In genomic region chr10:74208997-74209396, GRCh38 we compare ENCODE assay signal across 24 cellular contexts.
"Had no signal": no experiment of that assay in that cellular context is flagged by ENCODE, and none has a peak within 500 bp of the region (broad histone marks: within the 10 kb centered on the region; RNA-seq: fewer than 3 reads in every experiment).

No MANE protein-coding gene starts in this region.

- H3K27ac Mint-ChIP-seq: activated naive CD4-positive, alpha-beta T cell treated with anti-CD3 and anti-CD28 coated beads, Interleukin-2, amount 10 ng/mL, durations not matched to agents 7 days and 5 days; activated naive CD8-positive, alpha-beta T cell treated with anti-CD3 and anti-CD28 coated beads, Interleukin-2, amount 10 ng/mL, durations not matched to agents 7 days and 5 days; activated T-helper 1 cell treated with anti-CD3 and anti-CD28 coated beads, Interleukin-12 subunit alpha, Interleukin-12 subunit beta, Interleukin-2, Interleukin-4 antibody, amounts not matched to agents 30 ng/mL and 10 ng/mL and 1 ng/mL, durations not matched to agents 14 hours and 24 hours and 36 hours had no signal

- H3K4me1 Mint-ChIP-seq: activated naive CD4-positive, alpha-beta T cell treated with anti-CD3 and anti-CD28 coated beads, Interleukin-2, amount 10 ng/mL, durations not matched to agents 7 days and 5 days had no signal

- H3K4me3 ChIP-seq: ascending aorta, left ventricle myocardium inferior, lung, mucosa of descending colon, pancreas, prostate gland, smooth muscle cell, suprapubic skin, tibial artery had no signal

- H3K36me3 ChIP-seq: ascending aorta, left ventricle myocardium inferior, pancreas, prostate gland, suprapubic skin had no signal

- FAIRE-seq: endothelial cell of umbilical vein, islet of Langerhans, pancreas had no signal

- H3K9me3 ChIP-seq: ascending aorta, left ventricle myocardium inferior, mucosa of descending colon, pancreas, prostate gland, suprapubic skin, tibial artery had no signal

- H3K4me2 ChIP-seq: smooth muscle cell had no signal

- H3K9me3 Mint-ChIP-seq: activated naive CD4-positive, alpha-beta T cell treated with anti-CD3 and anti-CD28 coated beads, Interleukin-2, amount 10 ng/mL, durations not matched to agents 7 days and 5 days; activated naive CD8-positive, alpha-beta T cell treated with anti-CD3 and anti-CD28 coated beads, Interleukin-2, amount 10 ng/mL, durations not matched to agents 7 days and 5 days; activated T-helper 1 cell treated with anti-CD3 and anti-CD28 coated beads, Interleukin-12 subunit alpha, Interleukin-12 subunit beta, Interleukin-2, Interleukin-4 antibody, amounts not matched to agents 30 ng/mL and 10 ng/mL and 1 ng/mL, durations not matched to agents 14 hours and 24 hours and 36 hours; naive B cell had no signal

- ATAC-seq: mucosa of descending colon, pancreas had no signal

- H3K27ac ChIP-seq: ascending aorta, left ventricle myocardium inferior, pancreas, prostate gland, tibial artery had no signal

- H3K27me3 ChIP-seq: ascending aorta, pancreas, suprapubic skin, tibial artery had no signal

- H3K4me1 ChIP-seq: ascending aorta, prostate gland had no signal

- H3K27me3 Mint-ChIP-seq: activated naive CD4-positive, alpha-beta T cell treated with anti-CD3 and anti-CD28 coated beads, Interleukin-2, amount 10 ng/mL, durations not matched to agents 7 days and 5 days; activated naive CD8-positive, alpha-beta T cell treated with anti-CD3 and anti-CD28 coated beads, Interleukin-2, amount 10 ng/mL, durations not matched to agents 7 days and 5 days; brain; naive B cell had no signal

- DNase-seq: activated CD4-positive, alpha-beta T cell treated with anti-CD3 and anti-CD28 coated beads for 4 hours; activated CD4-positive, alpha-beta T cell treated with anti-CD3 and anti-CD28 coated beads, Interleukin-2, amount 50 U/mL, for 4 hours; activated gamma-delta T cell; activated naive CD4-positive, alpha-beta T cell treated with anti-CD3 and anti-CD28 coated beads, Interleukin-2, amount 10 ng/mL, durations not matched to agents 7 days and 5 days; activated naive CD8-positive, alpha-beta T cell treated with anti-CD3 and anti-CD28 coated beads, Interleukin-2, amount 10 ng/mL, durations not matched to agents 7 days and 5 days; foreskin melanocyte; left ventricle myocardium inferior; mucosa of descending colon; naive B cell; nephron progenitor cell; pancreas; stimulated activated CD4-positive, alpha-beta T cell treated with anti-CD3 and anti-CD28 coated beads, Interleukin-15, amount 100 ng/mL, for 24 hours; stimulated activated CD4-positive, alpha-beta T cell treated with anti-CD3 and anti-CD28 coated beads, Interleukin-2, amount 100 ng/mL, for 24 hours; stimulated activated naive CD4-positive, alpha-beta T cell; tibial artery had no signal

- H3K4me3 Mint-ChIP-seq: activated naive CD4-positive, alpha-beta T cell treated with anti-CD3 and anti-CD28 coated beads, Interleukin-2, amount 10 ng/mL, durations not matched to agents 7 days and 5 days; activated naive CD8-positive, alpha-beta T cell treated with anti-CD3 and anti-CD28 coated beads, Interleukin-2, amount 10 ng/mL, durations not matched to agents 7 days and 5 days; activated T-helper 1 cell treated with anti-CD3 and anti-CD28 coated beads, Interleukin-12 subunit alpha, Interleukin-12 subunit beta, Interleukin-2, Interleukin-4 antibody, amounts not matched to agents 30 ng/mL and 10 ng/mL and 1 ng/mL, durations not matched to agents 14 hours and 24 hours and 36 hours; brain; nephron progenitor cell had no signal
